ENCODE assay signal across 7 cellular contexts in genomic region chr9:123338710-123339665, GRCh38. TPM values are rescaled to one million over a fixed set of nuclear protein-coding genes. Genes with fewer than 3 reads are reported as not detected.
DNase-seq lines count a peak whose midpoint lies in the region; ATAC-seq, FAIRE-seq and TF ChIP-seq lines count a peak whose summit lies in the region.

No MANE protein-coding gene starts in this region.

- TF ChIP-seq RAD21 in H1 (IDR thresholded peaks at IDR 0.05 in 1 of 2, conservative IDR thresholded peaks at IDR 0.05 in 1 of 2; ENCODE audit: low read depth in 2 of 2, low read length in 2 of 2): no peak

- no peak overlapping the region for H3K18ac ChIP-seq in H1 (ENCODE audit: extremely low read depth, low read length)

- TF ChIP-seq CTCF in H1 (IDR thresholded peaks at IDR 0.05; ENCODE audit: control extremely low read depth in 1 of 3, insufficient read depth in 1 of 3, low read depth in 1 of 3, low read length in 3 of 3) (no peak), vagina (IDR thresholded peaks at IDR 0.05) (no peak)

- H3K4me2 ChIP-seq in H1 (ENCODE audit: insufficient read depth in 1 of 2, low read depth in 2 of 2, low read length in 2 of 2): 0 out of 4 replicates have a peak overlapping the region, but pooled peaks of 1 of the 2 experiments have one; percentile 5

- H3K79me2 ChIP-seq in H1 (ENCODE audit: control insufficient read depth in 1 of 2, insufficient read depth in 2 of 2, low read length in 2 of 2): no peaks in the 10 kb centered on the region

- WGBS in H1 (ENCODE audit: extremely low coverage in 1 of 2, insufficient coverage in 1 of 2, insufficient read length in 1 of 2, insufficient replicate concordance in 2 of 2, low coverage in 1 of 2, low lambda C conversion rate in 2 of 2, missing lambda C conversion rate in 1 of 2), 2 experiments: 83% methylated on average over 27 of the region's 35 CpGs; no CpG with 5 or more reads in 1 of the 2 experiments

- peaks cover 43% of the 10 kb centered on the region for H3K4me1 Mint-ChIP-seq in activated CD4-positive, alpha-beta T cell treated with anti-CD3 and anti-CD28 coated beads, Interleukin-2, amount 10 ng/mL, durations not matched to agents 24 days and 14 days

- H3K9ac ChIP-seq in H1 (replicated peaks in 1 of 4; ENCODE audit: extremely low read depth in 1 of 4, low read depth in 3 of 4, low read length in 3 of 4): no peak overlapping the region

- no peak overlapping the region; the same call in 1 of the 2 replicates for H2BK5ac ChIP-seq in H1 (ENCODE audit: low read depth, low read length)

- peak overlapping the region; percentile 80 for H3K4me3 Mint-ChIP-seq in activated CD4-positive, alpha-beta T cell treated with anti-CD3 and anti-CD28 coated beads, Interleukin-2, amount 10 ng/mL, durations not matched to agents 24 days and 14 days

- DNase-seq in activated CD4-positive, alpha-beta T cell treated with anti-CD3 and anti-CD28 coated beads, Interleukin-2, amount 10 ng/mL, durations not matched to agents 24 days and 14 days: peak; percentile 89
- no peak for DNase-seq in H1 (ENCODE audit: low read depth in 1 of 2, low spot score in 2 of 2)
- peak; percentile 83 for DNase-seq in stimulated activated CD4-positive, alpha-beta T cell treated with anti-CD3 and anti-CD28 coated beads, Interleukin-1b, Interleukin-23, amount 100 ng/mL, for 48 hours
- DNase-seq in H4 (ENCODE audit: low spot score): no peak
- DNase-seq in vagina (ENCODE audit: extremely low spot score in 2 of 2): no peak

- H3K4me1 ChIP-seq in H1 (replicated peaks in 1 of 4; ENCODE audit: control insufficient read depth in 3 of 4, insufficient read depth in 4 of 4, low read length in 3 of 4) (peaks cover 3 to 18% (median 7%) of the 10 kb centered on the region in 4 experiments), vagina (peaks cover 37% of the 10 kb centered on the region)

- H3K27ac ChIP-seq in H1 (ENCODE audit: low read depth, low read length) (no peak overlapping the region), vagina (no peak overlapping the region)

- no peak for TF ChIP-seq EP300 in H1 (IDR thresholded peaks at IDR 0.05; ENCODE audit: borderline replicate concordance in 1 of 2, low read depth in 2 of 2, low read length in 2 of 2)

- peak overlapping the region; percentile 97 for H3K27ac Mint-ChIP-seq in activated CD4-positive, alpha-beta T cell treated with anti-CD3 and anti-CD28 coated beads, Interleukin-2, amount 10 ng/mL, durations not matched to agents 24 days and 14 days

- peak overlapping the region; percentile 84 for H2BK20ac ChIP-seq in H1 (ENCODE audit: low read length)

- H3K4me3 ChIP-seq in H1 (ENCODE audit: extremely low read depth in 1 of 4, insufficient read depth in 2 of 4, low read depth in 3 of 4, low read length in 4 of 4) (no peak overlapping the region), vagina (peak overlapping the region in 1 of 2 donors; percentile 26)

- H3K56ac ChIP-seq in H1 (replicated peaks; ENCODE audit: insufficient read length, low read depth, low read length): no peak overlapping the region

- H3K14ac ChIP-seq in H1 (ENCODE audit: insufficient read length): no peak overlapping the region

- H2BK120ac ChIP-seq in H1 (replicated peaks; ENCODE audit: low read depth, low read length): no peak overlapping the region

- no peak overlapping the region for H3K23ac ChIP-seq in H1 (ENCODE audit: insufficient read length)

- TF ChIP-seq POLR2A in H1 (IDR thresholded peaks at IDR 0.05; ENCODE audit: control extremely low read depth in 1 of 2, low read depth in 2 of 2, low read length in 2 of 2): no peak
- TF ChIP-seq POLR2A in vagina (IDR thresholded peaks at IDR 0.05): no peak

- no peak for FAIRE-seq in H1 (lab: Jason Lieb, UNC)

- no peaks in the 10 kb centered on the region for H3K79me1 ChIP-seq in H1 (ENCODE audit: low read depth, low read length)

- H2BK12ac ChIP-seq in H1 (ENCODE audit: low read depth, low read length): peak overlapping the region; percentile 82; the same call in 1 of the 2 replicates

- POLR2A ChIA-PET in H1 (lab: Charles Lee; ENCODE audit: partially characterized antibody): interaction anchor here (0.7 to 1.6 kb wide), 4 partner anchors 15 to 275 kb away, joined by 3 to 5 read pairs (median 3); no protein-coding TSS in a partner anchor

- no peaks in the 10 kb centered on the region for H4K20me1 ChIP-seq in H1 (replicated peaks in 1 of 2; ENCODE audit: control insufficient read depth in 1 of 2, insufficient read depth in 2 of 2, low read length in 2 of 2)

- peak overlapping the region; percentile 32 for H3K4ac ChIP-seq in H1 (replicated peaks; ENCODE audit: insufficient read length, low read depth, low read length)

- peak overlapping the region; percentile 61; the same call in 1 of the 2 replicates for H2BK15ac ChIP-seq in H1 (ENCODE audit: low read length)

- H3K27me3 ChIP-seq in H1 (replicated peaks in 1 of 4; ENCODE audit: control insufficient read depth in 3 of 4, extremely low read depth in 1 of 4, insufficient read depth in 3 of 4, low read length in 3 of 4) (no peaks in the 10 kb centered on the region), vagina (no peaks in the 10 kb centered on the region)

- CTCF ChIA-PET in H1 (lab: Charles Lee; ENCODE audit: partially characterized antibody): interaction anchor here (0.6 to 2.5 kb wide), 12 partner anchors 11 to 249 kb away, joined by 3 to 11 read pairs (median 3); partner anchors contain the start of gene CRB2

- no peaks in the 10 kb centered on the region for H3K9me3 Mint-ChIP-seq in activated CD4-positive, alpha-beta T cell treated with anti-CD3 and anti-CD28 coated beads, Interleukin-2, amount 10 ng/mL, durations not matched to agents 24 days and 14 days

- no peak overlapping the region for H4K5ac ChIP-seq in H1 (ENCODE audit: insufficient read length, low read depth, low read length)

- H2AK5ac ChIP-seq in H1 (ENCODE audit: low read depth, low read length): no peak overlapping the region

- H3K27me3 Mint-ChIP-seq in activated CD4-positive, alpha-beta T cell treated with anti-CD3 and anti-CD28 coated beads, Interleukin-2, amount 10 ng/mL, durations not matched to agents 24 days and 14 days: no peaks in the 10 kb centered on the region

- no peak overlapping the region for H4K91ac ChIP-seq in H1 (replicated peaks; ENCODE audit: insufficient read length, low read length)

- no peaks in the 10 kb centered on the region for H3K23me2 ChIP-seq in H1 (ENCODE audit: low read depth, low read length)

- H3K9me3 ChIP-seq in H1 (ENCODE audit: insufficient read depth in 2 of 2, low read depth in 1 of 2, low read length in 1 of 2): no peaks in the 10 kb centered on the region
- H3K9me3 ChIP-seq in vagina: no peaks in the 10 kb centered on the region

- intact Hi-C loops in activated CD4-positive, alpha-beta T cell treated with anti-CD3 and anti-CD28 coated beads, Interleukin-2, amount 10 ng/mL, durations not matched to agents 24 days and 14 days (cut with micrococcal nuclease): loop anchor here (1.0 to 10.0 kb wide), 9 partner anchors 10 to 532 kb away; partner anchors contain the start of genes PDCL, RABGAP1, RC3H2 and STRBP
- intact Hi-C loops in vagina (cut with DNase I): no loop called here

- H3K36me3 ChIP-seq in H1 (ENCODE audit: control insufficient read depth in 2 of 4, insufficient read depth in 4 of 4, low read length in 3 of 4): no peaks in the 10 kb centered on the region
- H3K36me3 ChIP-seq in vagina: no peaks in the 10 kb centered on the region

- H3K36me3 Mint-ChIP-seq in activated CD4-positive, alpha-beta T cell treated with anti-CD3 and anti-CD28 coated beads, Interleukin-2, amount 10 ng/mL, durations not matched to agents 24 days and 14 days (ENCODE audit: low read depth): no peaks in the 10 kb centered on the region

- no peak overlapping the region for H4K8ac ChIP-seq in H1 (ENCODE audit: extremely low read depth, insufficient read depth, low read length)

- peak; percentile 69 for ATAC-seq in GM19397 (IDR thresholded peaks at IDR 0.05; ENCODE audit: unreplicated experiment)
- peak; percentile 71 for ATAC-seq in HG03432 (IDR thresholded peaks at IDR 0.05; ENCODE audit: unreplicated experiment)

- peak overlapping the region; percentile 94 for H2AFZ ChIP-seq in H1 (ENCODE audit: low read length)

TF ChIP-seq in H1, 55 proteins besides CTCF, POLR2A, EP300 and RAD21:
- TF ChIP-seq KDM1A (IDR thresholded peaks at IDR 0.05; ENCODE audit: borderline replicate concordance, low read length): peak; percentile 58; the same call in 1 of the 2 replicates
- TF ChIP-seq RBBP5 (IDR thresholded peaks at IDR 0.05; ENCODE audit: borderline replicate concordance, low read depth, low read length): no peak

RNA-seq across cellular contexts. Expression of gene CRB2, which starts 17.0 kb away (rescaled TPM):
- total RNA-seq in activated CD4-positive, alpha-beta T cell treated with anti-CD3 and anti-CD28 coated beads, Interleukin-2, amount 10 ng/mL, durations not matched to agents 24 days and 14 days: not detected in 2 replicates
- 8.4 and 10.3 TPM in 2 replicates for total RNA-seq in H1 (2021; fragmentation: NEBNext Ultra II Directional; extraction: Animal tissue kit (Norgen Biotek cat#: 25700))
- polyA plus RNA-seq in H1 (2011; rRNA removed): 4.0 and 6.9 TPM in 2 replicates
- polyA plus RNA-seq in H1 (2011; cell fraction: cytosol; rRNA removed): 4.8 TPM
- polyA plus RNA-seq in H1 (2011; cell fraction: nucleus; rRNA removed): 21.4 TPM
- 5.1 to 11.2 TPM (median 9.5 TPM) in 4 replicates for polyA plus RNA-seq in H1 (2012, experiment 1 of 2)
- polyA plus RNA-seq in H1 (2012, experiment 2 of 2): 6.3 TPM
- 3.3 TPM for polyA plus RNA-seq in H1 (2013, experiment 1 of 2)
- polyA plus RNA-seq in H1 (2013, experiment 2 of 2): 3.0 TPM
- polyA minus RNA-seq in H1 (2011; rRNA and poly(A)+ RNA removed): 8.8 and 10.1 TPM in 2 replicates
- 17.2 TPM for polyA minus RNA-seq in H1 (2011; cell fraction: cytosol; rRNA and poly(A)+ RNA removed)
- polyA minus RNA-seq in H1 (2011; cell fraction: nucleus; rRNA and poly(A)+ RNA removed): 19.0 TPM
- total RNA-seq in H4 (2014; rRNA removed; shearing (Covaris generic)): not detected in 2 replicates
- total RNA-seq in vagina: not detected

Comparison
In these comparisons a context has a peak if more than half of its experiments do, and no peak if none do; other contexts are left out.
1. DNase-seq: peak in activated CD4-positive, alpha-beta T cell treated with anti-CD3 and anti-CD28 coated beads, Interleukin-2, amount 10 ng/mL, durations not matched to agents 24 days and 14 days (single experiment) and stimulated activated CD4-positive, alpha-beta T cell treated with anti-CD3 and anti-CD28 coated beads, Interleukin-1b, Interleukin-23, amount 100 ng/mL, for 48 hours (single experiment); none in H1 (0 of 2), H4 (single experiment) and vagina (0 of 2).